Comparison of ENCODE assay signal across 20 cellular contexts in the genomic region with DNA sequence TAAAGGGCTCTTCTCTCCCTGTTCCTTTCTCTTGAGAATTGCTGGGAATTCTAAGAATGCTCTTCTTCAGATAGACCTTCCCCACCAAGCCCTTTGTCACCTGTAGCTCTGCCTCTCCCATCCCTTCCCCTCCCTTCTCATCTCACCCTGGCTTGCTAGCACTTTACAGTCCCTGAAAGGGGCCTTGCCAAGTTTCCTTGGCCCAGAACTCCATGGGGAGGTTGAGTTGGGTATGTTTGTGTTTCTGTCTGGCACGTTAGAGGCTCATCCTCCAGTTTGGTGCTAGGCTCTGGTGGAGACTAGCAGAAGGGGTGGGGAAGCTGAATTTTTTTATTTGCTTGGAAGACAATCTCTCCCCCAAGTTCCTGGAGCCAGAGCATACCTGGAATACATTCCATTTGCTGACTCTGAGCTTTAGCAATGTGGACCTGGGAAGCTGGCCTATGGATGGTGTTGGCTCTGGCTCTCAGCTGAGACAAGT. TPM values are rescaled to one million over a fixed set of nuclear protein-coding genes. Genes with fewer than 3 reads are reported as not detected.
DNase-seq lines count a peak whose midpoint lies in the region; ATAC-seq, FAIRE-seq and TF ChIP-seq lines count a peak whose summit lies in the region.
"Had no signal": no experiment of that assay in that cellular context is flagged by ENCODE, and none has a peak within 500 bp of the region (broad histone marks: within the 10 kb centered on the region; RNA-seq: fewer than 3 reads in every experiment).

No MANE protein-coding gene starts in this region.

- no peaks in the 10 kb centered on the region for H3K9me3 ChIP-seq in HUES48 (ENCODE audit: control insufficient read depth, insufficient read depth, low read length)
- no peaks in the 10 kb centered on the region for H3K9me3 ChIP-seq in astrocyte (ENCODE audit: insufficient read depth, low read depth, low read length)
- no peaks in the 10 kb centered on the region for H3K9me3 ChIP-seq in stomach
- H3K9me3 ChIP-seq: ascending aorta, esophagus squamous epithelium, heart right ventricle, left ventricle myocardium inferior had no signal

- peaks cover 38% of the 10 kb centered on the region for H3K4me1 ChIP-seq in HUES48 (ENCODE audit: control insufficient read depth, insufficient read depth, low read length)
- H3K4me1 ChIP-seq in astrocyte (ENCODE audit: insufficient read depth, low read length), result peaks cover 13% of the 10 kb centered on the region
- H3K4me1 ChIP-seq in stomach, result peaks cover 7 to 35% (median 29%) of the 10 kb centered on the region in 4 donors

- peaks cover 28% of the 10 kb centered on the region for H3K4me1 Mint-ChIP-seq in astrocyte (ENCODE audit: low read depth, unreplicated experiment)
- peaks cover 22% of the 10 kb centered on the region for H3K4me1 Mint-ChIP-seq in activated CD4-positive, alpha-beta T cell treated with anti-CD3 and anti-CD28 coated beads, Interleukin-2, amount 10 ng/mL, durations not matched to agents 24 days and 14 days

- H3K27ac ChIP-seq in HUES48 (ENCODE audit: low read depth, low read length) (peak overlapping the region; percentile 70), astrocyte (ENCODE audit: low read depth, low read length) (no peak overlapping the region), stomach (peak overlapping the region in 4 of 5 donors; percentile 83 to 96 (median 85))
- H3K27ac ChIP-seq: ascending aorta, esophagus squamous epithelium, heart right ventricle, KMS-11, left ventricle myocardium inferior, WERI-Rb-1 had no signal

- H3K27me3 ChIP-seq in HUES48 (ENCODE audit: control insufficient read depth, insufficient read depth, low read length), result no peaks in the 10 kb centered on the region
- peaks cover 9% of the 10 kb centered on the region for H3K27me3 ChIP-seq in astrocyte (ENCODE audit: insufficient read depth, low read length)
- peaks cover 0 to 11% (median 0%) of the 10 kb centered on the region in 3 donors for H3K27me3 ChIP-seq in stomach
- H3K27me3 ChIP-seq: ascending aorta had no signal

- H3K36me3 ChIP-seq in HUES48 (ENCODE audit: control insufficient read depth, insufficient read depth, low read length) (peaks cover 28% of the 10 kb centered on the region), astrocyte (ENCODE audit: insufficient read depth, low read length) (no peaks in the 10 kb centered on the region), stomach (peaks cover 0 to 28% (median 25%) of the 10 kb centered on the region in 4 donors)
- H3K36me3 ChIP-seq: ascending aorta, heart right ventricle, left ventricle myocardium inferior, WERI-Rb-1 had no signal

- TF ChIP-seq CTCF in astrocyte (IDR thresholded peaks at IDR 0.05; ENCODE audit: insufficient read depth, low read depth, low read length), result no peak
- TF ChIP-seq CTCF in stomach (IDR thresholded peaks at IDR 0.05), result no peak

- FAIRE-seq in astrocyte (lab: Jason Lieb, UNC), result no peak
- FAIRE-seq: GM18507 had no signal

- no peak overlapping the region for H3K4me3 Mint-ChIP-seq in astrocyte (ENCODE audit: unreplicated experiment)
- no peak overlapping the region for H3K4me3 Mint-ChIP-seq in activated CD4-positive, alpha-beta T cell treated with anti-CD3 and anti-CD28 coated beads, Interleukin-2, amount 10 ng/mL, durations not matched to agents 24 days and 14 days
- H3K4me3 Mint-ChIP-seq: dendritic cell treated with granulocyte-macrophage colony-stimulating factor and Interleukin-4, amounts not matched to agents 40 ng/mL and 50 ng/mL, for 4 days; naive thymus-derived CD8-positive, alpha-beta T cell had no signal

- H3K4me3 ChIP-seq in HUES48 (ENCODE audit: low read depth, low read length), result no peak overlapping the region
- H3K4me3 ChIP-seq in astrocyte (ENCODE audit: insufficient read depth, low read depth, low read length), result no peak overlapping the region
- H3K4me3 ChIP-seq in stomach, result no peak overlapping the region
- H3K4me3 ChIP-seq: ascending aorta, esophagus squamous epithelium, heart right ventricle, left ventricle myocardium inferior had no signal

- no peaks in the 10 kb centered on the region for H3K79me2 ChIP-seq in astrocyte (ENCODE audit: insufficient read depth, low read length)

- no peak overlapping the region for H3K4me2 ChIP-seq in astrocyte (ENCODE audit: low read length)
- H3K4me2 ChIP-seq: KMS-11 had no signal

- H3K9me3 Mint-ChIP-seq in astrocyte (ENCODE audit: unreplicated experiment), result no peaks in the 10 kb centered on the region
- no peaks in the 10 kb centered on the region for H3K9me3 Mint-ChIP-seq in activated CD4-positive, alpha-beta T cell treated with anti-CD3 and anti-CD28 coated beads, Interleukin-2, amount 10 ng/mL, durations not matched to agents 24 days and 14 days
- H3K9me3 Mint-ChIP-seq: dendritic cell treated with granulocyte-macrophage colony-stimulating factor and Interleukin-4, amounts not matched to agents 40 ng/mL and 50 ng/mL, for 4 days; naive thymus-derived CD8-positive, alpha-beta T cell had no signal

- H3K9ac ChIP-seq in HUES48 (ENCODE audit: low read depth, low read length), result peak overlapping the region; percentile 55; the same call in 1 of the 2 replicates
- no peak overlapping the region for H3K9ac ChIP-seq in astrocyte (ENCODE audit: low read length)
- H3K9ac ChIP-seq: KMS-11 had no signal

- WGBS in stomach, 5 donors, result 13 to 44% (median 33%) methylated on average over 1 of the region's 1 CpG

- ATAC-seq in GM18909 (IDR thresholded peaks at IDR 0.05; ENCODE audit: poor library complexity, unreplicated experiment), result no peak
- ATAC-seq: heart right ventricle; naive thymus-derived CD8-positive, alpha-beta T cell had no signal

- peak overlapping the region; percentile 75 for H3K27ac Mint-ChIP-seq in astrocyte (ENCODE audit: unreplicated experiment)
- H3K27ac Mint-ChIP-seq in activated CD4-positive, alpha-beta T cell treated with anti-CD3 and anti-CD28 coated beads, Interleukin-2, amount 10 ng/mL, durations not matched to agents 24 days and 14 days, result no peak overlapping the region
- H3K27ac Mint-ChIP-seq: dendritic cell treated with granulocyte-macrophage colony-stimulating factor and Interleukin-4, amounts not matched to agents 40 ng/mL and 50 ng/mL, for 4 days; naive thymus-derived CD8-positive, alpha-beta T cell had no signal

- H3K27me3 Mint-ChIP-seq in astrocyte (ENCODE audit: low read depth, unreplicated experiment), result no peaks in the 10 kb centered on the region
- H3K27me3 Mint-ChIP-seq in activated CD4-positive, alpha-beta T cell treated with anti-CD3 and anti-CD28 coated beads, Interleukin-2, amount 10 ng/mL, durations not matched to agents 24 days and 14 days, result peaks cover 11% of the 10 kb centered on the region
- H3K27me3 Mint-ChIP-seq: naive thymus-derived CD8-positive, alpha-beta T cell had no signal

- no peaks in the 10 kb centered on the region for H3K36me3 Mint-ChIP-seq in astrocyte (ENCODE audit: low read depth, unreplicated experiment)
- no peaks in the 10 kb centered on the region for H3K36me3 Mint-ChIP-seq in activated CD4-positive, alpha-beta T cell treated with anti-CD3 and anti-CD28 coated beads, Interleukin-2, amount 10 ng/mL, durations not matched to agents 24 days and 14 days (ENCODE audit: low read depth)

- H2AFZ ChIP-seq in astrocyte (ENCODE audit: low read depth, low read length), result no peak overlapping the region

- no peak for TF ChIP-seq POLR2A in stomach (IDR thresholded peaks at IDR 0.05)

- H4K20me1 ChIP-seq in astrocyte (ENCODE audit: insufficient read depth, low read length), result no peaks in the 10 kb centered on the region

- no peak for TF ChIP-seq EP300 in stomach (IDR thresholded peaks at IDR 0.05)

- intact Hi-C loops in stomach (cut with DNase I; ENCODE audit: low total_unique reads), result no loop called here
- intact Hi-C loops in activated CD4-positive, alpha-beta T cell treated with anti-CD3 and anti-CD28 coated beads, Interleukin-2, amount 10 ng/mL, durations not matched to agents 24 days and 14 days (cut with micrococcal nuclease), result no loop called here

- DNase-seq in astrocyte (ENCODE audit: low read depth) (no peak), kidney glomerular epithelial cell (lab: John Stamatoyannopoulos, UW) (peak; percentile 79), stomach (no peak), T-helper 2 cell (no peak)
- DNase-seq in activated CD4-positive, alpha-beta T cell treated with anti-CD3 and anti-CD28 coated beads, Interleukin-2, amount 10 ng/mL, durations not matched to agents 24 days and 14 days, result no peak
- DNase-seq: activated effector memory CD4-positive, alpha-beta T cell treated with anti-CD3 and anti-CD28 coated beads, Interleukin-2, amount 50 U/mL, for 16 hours; esophagus squamous epithelium; heart right ventricle; left ventricle myocardium inferior; naive thymus-derived CD8-positive, alpha-beta T cell; NCI-H1417; NCI-H2227 treated with DMSO at 0.1 percent for 48 hours; stimulated activated CD4-positive, alpha-beta T cell treated with anti-CD3 and anti-CD28 coated beads, Interleukin-15, amount 100 ng/mL, for 24 hours; WERI-Rb-1 had no signal

RNA-seq across cellular contexts. Expression of gene CGN, which starts 4.9 kb away (rescaled TPM):
- 8.8 and 8.9 TPM in 2 replicates for total RNA-seq in astrocyte
- total RNA-seq in stomach, result 100 to 1,000 TPM in 3 of 5 donors, 10 to 100 TPM in 2; 21.4 to 137 (median 118) TPM
- 10 to 100 TPM; 14.0 to 22.0 (median 21.2) TPM for polyA plus RNA-seq in stomach
- 0.07 and 0.28 TPM in 2 replicates for total RNA-seq in activated CD4-positive, alpha-beta T cell treated with anti-CD3 and anti-CD28 coated beads, Interleukin-2, amount 10 ng/mL, durations not matched to agents 24 days and 14 days
- total RNA-seq: ascending aorta had no signal

RNA-seq across cellular contexts. Expression of gene TUFT1, which starts 24.0 kb away (rescaled TPM):
- 74.1 and 90.6 TPM in 2 replicates for total RNA-seq in astrocyte
- 10 to 100 TPM in 3 of 5 donors, 1 to 10 TPM in 2; 1.2 to 30.4 (median 13.9) TPM for total RNA-seq in stomach
- polyA plus RNA-seq in stomach, result 10 to 100 TPM in 2 of 3 donors, 1 to 10 TPM in 1; 9.0 to 15.4 (median 10.8) TPM
- 1.7 and 2.1 TPM in 2 replicates for total RNA-seq in activated CD4-positive, alpha-beta T cell treated with anti-CD3 and anti-CD28 coated beads, Interleukin-2, amount 10 ng/mL, durations not matched to agents 24 days and 14 days

RNA-seq across cellular contexts. Expression of gene POGZ, which starts 56.8 kb away (rescaled TPM):
- total RNA-seq in astrocyte, result 58.8 and 63.9 TPM in 2 replicates
- total RNA-seq in stomach, result 100 to 1,000 TPM in 2 of 5 donors, 10 to 100 TPM in 3; 17.4 to 124 (median 85.8) TPM
- 10 to 100 TPM in 2 of 3 donors, 1 to 10 TPM in 1; 7.3 to 18.0 (median 12.1) TPM for polyA plus RNA-seq in stomach
- 82.6 and 86.5 TPM in 2 replicates for total RNA-seq in activated CD4-positive, alpha-beta T cell treated with anti-CD3 and anti-CD28 coated beads, Interleukin-2, amount 10 ng/mL, durations not matched to agents 24 days and 14 days
